7 cellular contexts compared by ENCODE assay signal in the genomic region with DNA sequence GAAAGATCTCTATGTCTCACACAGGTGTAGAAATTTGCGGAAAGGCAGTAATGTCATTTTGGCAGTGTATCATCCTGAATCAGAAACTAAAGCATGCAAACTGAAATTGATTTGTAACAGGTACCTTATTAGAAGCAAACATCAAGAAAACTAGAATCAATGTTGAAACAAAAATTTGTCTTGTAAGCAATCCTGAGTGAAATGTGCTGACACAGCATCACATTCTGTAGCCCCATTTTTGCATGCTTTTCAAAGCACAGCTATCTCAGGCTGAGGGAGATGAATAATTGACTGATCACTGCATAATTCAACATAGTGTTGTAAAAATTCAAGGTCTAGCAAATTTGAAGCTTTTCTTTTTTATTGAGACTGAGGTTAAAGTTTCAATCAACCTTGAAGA.
"Had no signal": no experiment of that assay in that cellular context is flagged by ENCODE, and none has a peak within 500 bp of the region (broad histone marks: within the 10 kb centered on the region; RNA-seq: fewer than 3 reads in every experiment).

No MANE protein-coding gene starts in this region.

- H3K9me3 ChIP-seq: HAP-1 had no signal

- DNase-seq: H7, HFFc6, KG1 had no signal

- ATAC-seq: GM23338, HCT116 had no signal

- H3K27ac ChIP-seq: HL-60 had no signal

- H3K36me3 ChIP-seq: HAP-1 had no signal

- H3K4me2 ChIP-seq: GM23338 had no signal

- H3K4me3 ChIP-seq: GM23338, HAP-1 had no signal

- H2AFZ ChIP-seq: GM23338 had no signal
